Comparison of ENCODE assay signal across 9 cellular contexts in the genomic region with DNA sequence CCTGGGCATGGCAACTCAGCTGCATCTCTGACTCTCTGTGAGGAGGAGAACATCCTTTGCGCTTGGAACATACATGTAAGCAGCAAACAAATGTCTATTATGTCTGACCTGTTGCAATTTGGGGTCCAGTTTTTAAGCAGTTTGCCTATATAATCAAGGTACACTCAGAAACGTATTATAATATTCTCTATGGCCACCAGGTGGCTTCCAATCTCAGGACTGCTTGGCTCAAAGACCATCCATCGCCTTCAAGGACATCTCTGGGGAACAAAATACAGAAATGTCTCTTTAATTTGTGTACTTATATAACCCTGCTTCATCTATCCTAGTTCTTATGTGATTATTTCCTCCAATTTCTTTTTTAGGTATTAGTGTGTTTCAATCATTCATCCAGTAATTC.
A peak's percentile ranks its signal among the peaks of the same experiment; 100 is the strongest.
DNase-seq lines count a peak whose midpoint lies in the region; ATAC-seq and TF ChIP-seq lines count a peak whose summit lies in the region.
"Had no signal": no experiment of that assay in that cellular context is flagged by ENCODE, and none has a peak within 500 bp of the region (broad histone marks: within the 10 kb centered on the region; RNA-seq: fewer than 3 reads in every experiment).

No MANE protein-coding gene starts in this region.

- ATAC-seq in HG03159 (IDR thresholded peaks at IDR 0.05; ENCODE audit: unreplicated experiment), result peak; percentile 93
- no peak for ATAC-seq in stimulated activated effector memory CD8-positive, alpha-beta T cell treated with anti-CD3 and anti-CD28 coated beads, Interleukin-12 subunit alpha, Interleukin-12 subunit beta, amount 100 ng/mL, for 72 hours

- H3K27me3 Mint-ChIP-seq in nephron progenitor cell (ENCODE audit: low read depth, poor library complexity), result no peaks in the 10 kb centered on the region
- H3K27me3 Mint-ChIP-seq: CD4-positive, CD25-positive, alpha-beta regulatory T cell had no signal

- H3K4me3 Mint-ChIP-seq in nephron progenitor cell, result no peak overlapping the region
- H3K4me3 Mint-ChIP-seq in stimulated activated effector memory CD8-positive, alpha-beta T cell treated with anti-CD3 and anti-CD28 coated beads, Interleukin-12 subunit alpha, Interleukin-12 subunit beta, amount 100 ng/mL, for 72 hours, result no peak overlapping the region
- H3K4me3 Mint-ChIP-seq: CD4-positive, CD25-positive, alpha-beta regulatory T cell had no signal

- H3K36me3 Mint-ChIP-seq in nephron progenitor cell (ENCODE audit: low read depth), result no peaks in the 10 kb centered on the region
- no peaks in the 10 kb centered on the region for H3K36me3 Mint-ChIP-seq in stimulated activated effector memory CD8-positive, alpha-beta T cell treated with anti-CD3 and anti-CD28 coated beads, Interleukin-12 subunit alpha, Interleukin-12 subunit beta, amount 100 ng/mL, for 72 hours
- H3K36me3 Mint-ChIP-seq: CD4-positive, CD25-positive, alpha-beta regulatory T cell had no signal

- peak; percentile 46 for TF ChIP-seq CTCF in nephron progenitor cell (IDR thresholded peaks at IDR 0.05)

- H3K27ac Mint-ChIP-seq in nephron progenitor cell, result no peak overlapping the region
- H3K27ac Mint-ChIP-seq in stimulated activated effector memory CD8-positive, alpha-beta T cell treated with anti-CD3 and anti-CD28 coated beads, Interleukin-12 subunit alpha, Interleukin-12 subunit beta, amount 100 ng/mL, for 72 hours, result no peak overlapping the region
- H3K27ac Mint-ChIP-seq: CD4-positive, CD25-positive, alpha-beta regulatory T cell had no signal

- no peaks in the 10 kb centered on the region for H3K4me1 Mint-ChIP-seq in nephron progenitor cell
- no peaks in the 10 kb centered on the region for H3K4me1 Mint-ChIP-seq in stimulated activated effector memory CD8-positive, alpha-beta T cell treated with anti-CD3 and anti-CD28 coated beads, Interleukin-12 subunit alpha, Interleukin-12 subunit beta, amount 100 ng/mL, for 72 hours
- H3K4me1 Mint-ChIP-seq: CD4-positive, CD25-positive, alpha-beta regulatory T cell had no signal

- DNase-seq in NCI-H524 (lab: John Stamatoyannopoulos, UW) (peak; percentile 12 to 16), NCI-H524 treated with DMSO at 0.1 percent for 48 hours (lab: John Stamatoyannopoulos, UW) (no peak), SK-N-DZ (ENCODE audit: low spot score) (peak; percentile 16), nephron progenitor cell (no peak), mesenteric fat pad (ENCODE audit: low spot score) (no peak)
- no peak for DNase-seq in stimulated activated effector memory CD8-positive, alpha-beta T cell treated with anti-CD3 and anti-CD28 coated beads, Interleukin-12 subunit alpha, Interleukin-12 subunit beta, amount 100 ng/mL, for 72 hours (ENCODE audit: low spot score in 2 of 2)
- no peak for DNase-seq in stimulated activated CD4-positive, alpha-beta T cell treated with anti-CD3 and anti-CD28 coated beads, Interleukin-4, amount 100 ng/mL, for 1 hour

- H3K9me3 Mint-ChIP-seq in nephron progenitor cell, result no peaks in the 10 kb centered on the region
- no peaks in the 10 kb centered on the region for H3K9me3 Mint-ChIP-seq in stimulated activated effector memory CD8-positive, alpha-beta T cell treated with anti-CD3 and anti-CD28 coated beads, Interleukin-12 subunit alpha, Interleukin-12 subunit beta, amount 100 ng/mL, for 72 hours

Comparison
In these comparisons a context has a peak if more than half of its experiments do, and no peak if none do; other contexts are left out.
1. DNase-seq: peak in NCI-H524 (2 of 2) and SK-N-DZ (single experiment); none in NCI-H524 treated with DMSO at 0.1 percent for 48 hours (single experiment), nephron progenitor cell (single experiment), mesenteric fat pad (single experiment), stimulated activated effector memory CD8-positive, alpha-beta T cell treated with anti-CD3 and anti-CD28 coated beads, Interleukin-12 subunit alpha, Interleukin-12 subunit beta, amount 100 ng/mL, for 72 hours (0 of 2) and stimulated activated CD4-positive, alpha-beta T cell treated with anti-CD3 and anti-CD28 coated beads, Interleukin-4, amount 100 ng/mL, for 1 hour (single experiment).